11 cellular contexts compared by ENCODE assay signal in the genomic region with DNA sequence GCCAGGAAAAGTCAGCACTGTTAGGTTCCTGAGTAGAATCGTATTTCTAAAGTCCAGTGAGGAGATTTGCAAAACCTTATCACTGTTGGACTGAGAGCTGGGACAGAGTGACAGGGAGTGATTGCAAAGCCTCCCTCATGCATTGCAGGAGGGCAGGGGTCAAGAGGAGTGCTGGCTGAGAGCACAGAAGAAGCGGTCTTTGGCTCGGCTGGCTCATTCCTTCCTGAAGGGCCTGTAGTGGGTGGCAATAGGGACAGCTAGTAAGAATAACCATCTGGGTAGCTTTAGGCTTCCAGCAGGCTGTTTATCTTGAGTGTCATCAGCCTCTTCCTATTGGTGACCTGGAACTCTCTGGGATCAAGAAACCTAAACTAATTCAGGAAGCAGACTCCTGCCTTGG. TPM values are rescaled to one million over a fixed set of nuclear protein-coding genes. Genes with fewer than 3 reads are reported as not detected.
DNase-seq lines count a peak whose midpoint lies in the region; ATAC-seq and TF ChIP-seq lines count a peak whose summit lies in the region.
"Had no signal": no experiment of that assay in that cellular context is flagged by ENCODE, and none has a peak within 500 bp of the region (broad histone marks: within the 10 kb centered on the region; RNA-seq: fewer than 3 reads in every experiment).

No MANE protein-coding gene starts in this region.

- no peak for DNase-seq in stimulated activated naive CD8-positive, alpha-beta T cell treated with anti-CD3 and anti-CD28 coated beads, Interleukin-15, amount 100 ng/mL, for 72 hours
- DNase-seq in fibroblast of pulmonary artery (ENCODE audit: low read depth) (peak; percentile 53), neural progenitor cell (ENCODE audit: low spot score) (no peak), H4 (ENCODE audit: low spot score) (no peak), RKO (ENCODE audit: low spot score) (no peak)
- no peak for DNase-seq in natural killer cell treated with Interleukin-12 subunit alpha and Interleukin-12 subunit beta and Interleukin-15 and Interleukin-18, amount 100 ng/mL, for 72 hours (ENCODE audit: low spot score)
- no peak for DNase-seq in activated CD8-positive, alpha-beta memory T cell treated with anti-CD3 and anti-CD28 coated beads, Interleukin-2, amount 50 U/mL, for 48 hours
- DNase-seq: AML-193, amniotic stem cell, glutamatergic neuron had no signal

- no peaks in the 10 kb centered on the region for H3K79me2 ChIP-seq in neural progenitor cell (ENCODE audit: low read depth)

- H3K9me3 ChIP-seq in neural progenitor cell (ENCODE audit: low read depth) = no peaks in the 10 kb centered on the region

- no peak overlapping the region for H3K4me3 Mint-ChIP-seq in stimulated activated naive CD8-positive, alpha-beta T cell treated with anti-CD3 and anti-CD28 coated beads, Interleukin-15, Interleukin-2, amounts not matched to agents 100 ng/mL and 50 ng/mL, for 24 hours
- no peak overlapping the region for H3K4me3 Mint-ChIP-seq in stimulated activated naive CD8-positive, alpha-beta T cell treated with anti-CD3 and anti-CD28 coated beads, Interleukin-15, amount 100 ng/mL, for 72 hours
- no peak overlapping the region for H3K4me3 Mint-ChIP-seq in natural killer cell treated with Interleukin-12 subunit alpha and Interleukin-12 subunit beta and Interleukin-15 and Interleukin-18, amount 100 ng/mL, for 72 hours
- H3K4me3 Mint-ChIP-seq in neural progenitor cell = no peak overlapping the region

- H3K27ac ChIP-seq in neural progenitor cell = no peak overlapping the region

- peak overlapping the region; percentile 19 for H3K27ac Mint-ChIP-seq in stimulated activated naive CD8-positive, alpha-beta T cell treated with anti-CD3 and anti-CD28 coated beads, Interleukin-15, Interleukin-2, amounts not matched to agents 100 ng/mL and 50 ng/mL, for 24 hours
- peak overlapping the region in 1 of 2 donors; percentile 38 for H3K27ac Mint-ChIP-seq in stimulated activated naive CD8-positive, alpha-beta T cell treated with anti-CD3 and anti-CD28 coated beads, Interleukin-15, amount 100 ng/mL, for 72 hours
- peak overlapping the region; percentile 54 to 83 for H3K27ac Mint-ChIP-seq in natural killer cell treated with Interleukin-12 subunit alpha and Interleukin-12 subunit beta and Interleukin-15 and Interleukin-18, amount 100 ng/mL, for 72 hours
- no peak overlapping the region for H3K27ac Mint-ChIP-seq in neural progenitor cell

- no peaks in the 10 kb centered on the region for H4K20me1 ChIP-seq in neural progenitor cell (ENCODE audit: low read depth)

- TF ChIP-seq CTCF in fibroblast of pulmonary artery (IDR thresholded peaks at IDR 0.05; ENCODE audit: low read length, missing control alignments) (no peak), neural progenitor cell (IDR thresholded peaks at IDR 0.05) (no peak)

- no peak overlapping the region for H3K4me3 ChIP-seq in fibroblast of pulmonary artery (replicated peaks; ENCODE audit: low read depth, low read length)
- no peak overlapping the region for H3K4me3 ChIP-seq in neural progenitor cell

- H3K9ac ChIP-seq in neural progenitor cell = no peak overlapping the region

- no peaks in the 10 kb centered on the region for H3K27me3 ChIP-seq in neural progenitor cell

- H3K4me1 Mint-ChIP-seq in stimulated activated naive CD8-positive, alpha-beta T cell treated with anti-CD3 and anti-CD28 coated beads, Interleukin-15, Interleukin-2, amounts not matched to agents 100 ng/mL and 50 ng/mL, for 24 hours (ENCODE audit: low read depth) = peaks cover 90% of the 10 kb centered on the region
- H3K4me1 Mint-ChIP-seq in stimulated activated naive CD8-positive, alpha-beta T cell treated with anti-CD3 and anti-CD28 coated beads, Interleukin-15, amount 100 ng/mL, for 72 hours = peaks cover 84% of the 10 kb centered on the region
- peaks cover 71 to 72% of the 10 kb centered on the region in 2 donors for H3K4me1 Mint-ChIP-seq in natural killer cell treated with Interleukin-12 subunit alpha and Interleukin-12 subunit beta and Interleukin-15 and Interleukin-18, amount 100 ng/mL, for 72 hours (ENCODE audit: low read depth in 2 of 2)
- peaks cover 12% of the 10 kb centered on the region for H3K4me1 Mint-ChIP-seq in neural progenitor cell

- H3K9me3 Mint-ChIP-seq in stimulated activated naive CD8-positive, alpha-beta T cell treated with anti-CD3 and anti-CD28 coated beads, Interleukin-15, Interleukin-2, amounts not matched to agents 100 ng/mL and 50 ng/mL, for 24 hours = no peaks in the 10 kb centered on the region
- H3K9me3 Mint-ChIP-seq in stimulated activated naive CD8-positive, alpha-beta T cell treated with anti-CD3 and anti-CD28 coated beads, Interleukin-15, amount 100 ng/mL, for 72 hours = no peaks in the 10 kb centered on the region
- H3K9me3 Mint-ChIP-seq in natural killer cell treated with Interleukin-12 subunit alpha and Interleukin-12 subunit beta and Interleukin-15 and Interleukin-18, amount 100 ng/mL, for 72 hours = no peaks in the 10 kb centered on the region
- H3K9me3 Mint-ChIP-seq in neural progenitor cell = no peaks in the 10 kb centered on the region

- H3K4me1 ChIP-seq in neural progenitor cell = no peaks in the 10 kb centered on the region

- H3K36me3 Mint-ChIP-seq in stimulated activated naive CD8-positive, alpha-beta T cell treated with anti-CD3 and anti-CD28 coated beads, Interleukin-15, Interleukin-2, amounts not matched to agents 100 ng/mL and 50 ng/mL, for 24 hours (ENCODE audit: low read depth) = peaks cover 99% of the 10 kb centered on the region
- H3K36me3 Mint-ChIP-seq in natural killer cell treated with Interleukin-12 subunit alpha and Interleukin-12 subunit beta and Interleukin-15 and Interleukin-18, amount 100 ng/mL, for 72 hours = peaks cover 76% of the 10 kb centered on the region
- H3K36me3 Mint-ChIP-seq in neural progenitor cell = no peaks in the 10 kb centered on the region

- no peak overlapping the region for H2AFZ ChIP-seq in neural progenitor cell (replicated peaks)

- H3K27me3 Mint-ChIP-seq in stimulated activated naive CD8-positive, alpha-beta T cell treated with anti-CD3 and anti-CD28 coated beads, Interleukin-15, Interleukin-2, amounts not matched to agents 100 ng/mL and 50 ng/mL, for 24 hours = no peaks in the 10 kb centered on the region
- no peaks in the 10 kb centered on the region for H3K27me3 Mint-ChIP-seq in stimulated activated naive CD8-positive, alpha-beta T cell treated with anti-CD3 and anti-CD28 coated beads, Interleukin-15, amount 100 ng/mL, for 72 hours
- no peaks in the 10 kb centered on the region for H3K27me3 Mint-ChIP-seq in natural killer cell treated with Interleukin-12 subunit alpha and Interleukin-12 subunit beta and Interleukin-15 and Interleukin-18, amount 100 ng/mL, for 72 hours
- H3K27me3 Mint-ChIP-seq in neural progenitor cell (ENCODE audit: insufficient read depth, low read depth) = no peaks in the 10 kb centered on the region

- ATAC-seq in stimulated activated naive CD8-positive, alpha-beta T cell treated with anti-CD3 and anti-CD28 coated beads, Interleukin-15, amount 100 ng/mL, for 72 hours = no peak
- no peak for ATAC-seq in natural killer cell treated with Interleukin-12 subunit alpha and Interleukin-12 subunit beta and Interleukin-15 and Interleukin-18, amount 100 ng/mL, for 72 hours

- no peaks in the 10 kb centered on the region for H3K36me3 ChIP-seq in neural progenitor cell

- H3F3A ChIP-seq in neural progenitor cell (ENCODE audit: low read depth) = no peaks in the 10 kb centered on the region

- H3K4me2 ChIP-seq in neural progenitor cell = no peak overlapping the region

RNA-seq across cellular contexts. Expression of gene CD44, which starts 53.4 kb away (rescaled TPM):
- total RNA-seq in natural killer cell treated with Interleukin-12 subunit alpha and Interleukin-12 subunit beta and Interleukin-15 and Interleukin-18, amount 100 ng/mL, for 72 hours = 100 to 1,000 TPM; 698 to 736 TPM
- total RNA-seq in neural progenitor cell (ENCODE audit: low replicate concordance) = 1.4 and 1.7 TPM in 2 replicates
- 211 and 238 TPM in 2 replicates for total RNA-seq in H4 (2014; rRNA removed; shearing (Covaris generic))

Comparison
In these comparisons a context has a peak if more than half of its experiments do, and no peak if none do; other contexts are left out.
1. RNA of gene CD44, which starts 53.4 kb away (total RNA-seq): 698 to 736 TPM in natural killer cell treated with Interleukin-12 subunit alpha and Interleukin-12 subunit beta and Interleukin-15 and Interleukin-18, amount 100 ng/mL, for 72 hours and 211 to 238 TPM in H4; 1.4 to 1.7 TPM in neural progenitor cell; every median in the first group is over 10 times any median in the second.